9 cellular contexts compared by ENCODE assay signal in genomic region chr6:32086661-32087573, GRCh38. TPM values are rescaled to one million over a fixed set of nuclear protein-coding genes. Genes with fewer than 3 reads are reported as not detected.
DNase-seq lines count a peak whose midpoint lies in the region; ATAC-seq lines count a peak whose summit lies in the region.
"Had no signal": no experiment of that assay in that cellular context is flagged by ENCODE, and none has a peak within 500 bp of the region (broad histone marks: within the 10 kb centered on the region; RNA-seq: fewer than 3 reads in every experiment).

No MANE protein-coding gene starts in this region.

- H3K4me1 ChIP-seq in trophoblast cell (ENCODE audit: control insufficient read depth in 1 of 2, insufficient read depth in 2 of 2, low read length in 2 of 2): peaks cover 2 to 13% of the 10 kb centered on the region in 2 experiments

- no peaks in the 10 kb centered on the region for H3K36me3 ChIP-seq in trophoblast cell (ENCODE audit: control insufficient read depth in 1 of 2, insufficient read depth in 2 of 2, low read length in 2 of 2)

- H3K18ac ChIP-seq in trophoblast cell (ENCODE audit: low read length): peak overlapping the region; percentile 17

- H3K79me2 ChIP-seq in trophoblast cell (ENCODE audit: control insufficient read depth, insufficient read depth, low read length, poor library complexity): peaks cover 3% of the 10 kb centered on the region

- H3K27me3 ChIP-seq in trophoblast cell (ENCODE audit: insufficient read depth, low read length): no peaks in the 10 kb centered on the region

- no peak overlapping the region for H2AK5ac ChIP-seq in trophoblast cell (ENCODE audit: low read length)

- H2BK120ac ChIP-seq in trophoblast cell (ENCODE audit: insufficient read depth, low read length, poor library complexity): peak overlapping the region; percentile 0

- WGBS in trophoblast cell (ENCODE audit: extremely low coverage, insufficient coverage, insufficient read length): no CpG with 5 or more reads among the region's 45 CpGs

- H2AFZ ChIP-seq in trophoblast cell (ENCODE audit: insufficient read depth, low read length, poor library complexity): peak overlapping the region; percentile 7

- no peak for ATAC-seq in GM21723 (IDR thresholded peaks at IDR 0.05; ENCODE audit: unreplicated experiment)
- no peak for ATAC-seq in GM18502 (IDR thresholded peaks at IDR 0.05; ENCODE audit: poor library complexity, unreplicated experiment)

- no peak overlapping the region for H2BK12ac ChIP-seq in trophoblast cell (ENCODE audit: low read length)

- peak overlapping the region; percentile 21 for H4K91ac ChIP-seq in trophoblast cell (ENCODE audit: low read depth, low read length)

- H3K4me3 ChIP-seq in trophoblast cell (ENCODE audit: low read depth, low read length): no peak overlapping the region

- H4K12ac ChIP-seq in trophoblast cell (ENCODE audit: low read depth, low read length): no peak overlapping the region

- peak overlapping the region; percentile 51 for H3K4me2 ChIP-seq in trophoblast cell (ENCODE audit: low read length)

- H3K9ac ChIP-seq in trophoblast cell (ENCODE audit: low read length): no peak overlapping the region

- no peak overlapping the region for H2BK5ac ChIP-seq in trophoblast cell (ENCODE audit: low read depth, low read length, poor library complexity)

- DNase-seq in DMS 273 (lab: John Stamatoyannopoulos, UW; ENCODE audit: unreplicated experiment) (peak; percentile 70), DMS 273 treated with DMSO at 0.1 percent for 48 hours (lab: John Stamatoyannopoulos, UW) (no peak), OCI-M1 (lab: John Stamatoyannopoulos, UW) (peak; percentile 67), epidermal melanocyte (ENCODE audit: insufficient read length, low spot score) (peak; percentile 38), trophoblast cell (no peak), NCI-H1694 treated with DMSO at 0.1 percent for 48 hours (lab: John Stamatoyannopoulos, UW) (no peak)

- no peak overlapping the region for H3K4ac ChIP-seq in trophoblast cell (ENCODE audit: low read depth, low read length)

- no peak overlapping the region for H3K23ac ChIP-seq in trophoblast cell (ENCODE audit: low read length)

- H3K27ac ChIP-seq in trophoblast cell (ENCODE audit: low read depth, low read length): no peak overlapping the region
- H3K27ac ChIP-seq: 22Rv1 had no signal

- H3K79me1 ChIP-seq in trophoblast cell (ENCODE audit: low read length): peaks cover 4% of the 10 kb centered on the region

- H4K8ac ChIP-seq in trophoblast cell (ENCODE audit: low read depth, low read length): peak overlapping the region; percentile 3

- peak overlapping the region; percentile 5 for H3K14ac ChIP-seq in trophoblast cell (ENCODE audit: low read length)

- peaks cover 3% of the 10 kb centered on the region for H3K9me3 ChIP-seq in trophoblast cell (ENCODE audit: insufficient read depth, low read depth, low read length)

RNA-seq across cellular contexts. Expression of gene TNXB, which starts 22.2 kb away (rescaled TPM):
- polyA plus RNA-seq in trophoblast cell (2013): 2.3 and 2.4 TPM in 2 replicates

RNA-seq across cellular contexts. Expression of gene ATF6B, which starts 41.1 kb away (rescaled TPM):
- polyA plus RNA-seq in trophoblast cell (2013): 52.6 and 54.2 TPM in 2 replicates

RNA-seq across cellular contexts. Expression of gene FKBPL, which starts 43.2 kb away (rescaled TPM):
- 9.9 and 10.1 TPM in 2 replicates for polyA plus RNA-seq in trophoblast cell (2013)

RNA-seq across cellular contexts. Expression of gene CYP21A2, which starts 48.7 kb away (rescaled TPM):
- 0.18 TPM in 2 replicates for polyA plus RNA-seq in trophoblast cell (2013)

Comparison
In these comparisons a context has a peak if more than half of its experiments do, and no peak if none do; other contexts are left out.
1. DNase-seq: peak in DMS 273 (single experiment), OCI-M1 (single experiment) and epidermal melanocyte (single experiment); none in DMS 273 treated with DMSO at 0.1 percent for 48 hours (single experiment), trophoblast cell (0 of 2) and NCI-H1694 treated with DMSO at 0.1 percent for 48 hours (single experiment).